Comparison of ENCODE assay signal across 21 cellular contexts in the genomic region with DNA sequence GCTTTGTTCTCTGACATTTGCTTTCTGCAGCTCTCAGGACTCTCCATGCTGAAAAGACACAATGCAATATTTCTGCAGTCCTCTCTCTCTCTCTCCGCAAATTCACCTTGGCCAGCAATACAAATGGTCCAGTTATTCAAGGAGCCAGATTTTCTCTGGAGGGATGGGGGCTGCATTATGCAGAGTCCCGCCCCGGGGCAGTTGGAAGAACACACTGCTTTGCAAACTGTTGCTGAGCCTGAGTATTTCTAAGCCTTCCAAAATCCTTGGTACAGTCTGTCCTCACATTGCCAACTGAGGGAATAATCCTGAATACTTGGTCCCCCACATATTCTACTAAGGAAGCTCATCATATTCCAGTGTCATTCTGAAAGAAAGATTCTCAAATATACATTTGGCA.
"Had no signal": no experiment of that assay in that cellular context is flagged by ENCODE, and none has a peak within 500 bp of the region (broad histone marks: within the 10 kb centered on the region; RNA-seq: fewer than 3 reads in every experiment).

No MANE protein-coding gene starts in this region.

- H3K27me3 ChIP-seq: hepatocyte, left lung, pancreas, right lobe of liver had no signal

- H3K36me3 Mint-ChIP-seq: activated naive CD4-positive, alpha-beta T cell treated with anti-CD3 and anti-CD28 coated beads, Interleukin-2, amount 50 U/mL, for 72 hours; immature natural killer cell; mesothelial cell of epicardium; natural killer cell treated with Interleukin-12 subunit alpha and Interleukin-12 subunit beta and Interleukin-15 and Interleukin-18, amount 100 ng/mL, for 72 hours; type B pancreatic cell had no signal

- H3K27ac ChIP-seq: coronary artery, left lung, pancreas, right lobe of liver, spleen, VCaP had no signal

- H3K4me1 Mint-ChIP-seq: activated CD4-positive, alpha-beta T cell treated with anti-CD3 and anti-CD28 coated beads, Interleukin-2, amount 10 ng/mL, durations not matched to agents 7 days and 5 days; central memory CD8-positive, alpha-beta T cell; immature natural killer cell had no signal

- ATAC-seq: activated CD4-positive, CD25-positive, alpha-beta regulatory T cell treated with anti-CD3 and anti-CD28 coated beads, Interleukin-2, amount 50 U/mL, for 24 hours; activated CD8-positive, alpha-beta T cell treated with anti-CD3 and anti-CD28 coated beads, Interleukin-2, amount 10 ng/mL, durations not matched to agents 7 days and 5 days; activated naive CD4-positive, alpha-beta T cell treated with anti-CD3 and anti-CD28 coated beads, Interleukin-2, amount 50 U/mL, for 72 hours; natural killer cell treated with Interleukin-12 subunit alpha and Interleukin-12 subunit beta and Interleukin-15 and Interleukin-18, amount 100 ng/mL, for 72 hours; pancreas; right lobe of liver had no signal

- H3K9me2 ChIP-seq: SK-N-SH had no signal

- DNase-seq: activated CD4-positive, alpha-beta T cell treated with anti-CD3 and anti-CD28 coated beads, Interleukin-2, amount 10 ng/mL, durations not matched to agents 7 days and 5 days; activated CD8-positive, alpha-beta T cell treated with anti-CD3 and anti-CD28 coated beads, Interleukin-2, amount 10 ng/mL, durations not matched to agents 7 days and 5 days; activated gamma-delta T cell treated with Interleukin-2 at 50 U/mL for 16 hours; immature natural killer cell; left lung; pancreas; right lobe of liver; SK-N-SH; spleen; stimulated activated CD4-positive, alpha-beta T cell treated with anti-CD3 and anti-CD28 coated beads, Interleukin-4, amount 100 ng/mL, for 1 hour; stimulated activated naive CD4-positive, alpha-beta T cell had no signal

- H3K9me3 Mint-ChIP-seq: activated CD4-positive, alpha-beta T cell treated with anti-CD3 and anti-CD28 coated beads, Interleukin-2, amount 10 ng/mL, durations not matched to agents 7 days and 5 days; activated naive CD4-positive, alpha-beta T cell treated with anti-CD3 and anti-CD28 coated beads, Interleukin-2, amount 50 U/mL, for 72 hours; central memory CD8-positive, alpha-beta T cell; immature natural killer cell; mesothelial cell of epicardium; natural killer cell treated with Interleukin-12 subunit alpha and Interleukin-12 subunit beta and Interleukin-15 and Interleukin-18, amount 100 ng/mL, for 72 hours; type B pancreatic cell had no signal

- H3K27ac Mint-ChIP-seq: activated CD4-positive, alpha-beta T cell treated with anti-CD3 and anti-CD28 coated beads, Interleukin-2, amount 10 ng/mL, durations not matched to agents 7 days and 5 days; activated CD8-positive, alpha-beta T cell treated with anti-CD3 and anti-CD28 coated beads, Interleukin-2, amount 10 ng/mL, durations not matched to agents 7 days and 5 days; activated naive CD4-positive, alpha-beta T cell treated with anti-CD3 and anti-CD28 coated beads, Interleukin-2, amount 50 U/mL, for 72 hours; immature natural killer cell; mesothelial cell of epicardium; natural killer cell treated with Interleukin-12 subunit alpha and Interleukin-12 subunit beta and Interleukin-15 and Interleukin-18, amount 100 ng/mL, for 72 hours; type B pancreatic cell had no signal

- H2AFZ ChIP-seq: hepatocyte had no signal

- H3K4me2 ChIP-seq: hepatocyte, SK-N-SH had no signal

- H3K27me3 Mint-ChIP-seq: type B pancreatic cell had no signal

- H3K4me3 Mint-ChIP-seq: activated CD4-positive, alpha-beta T cell treated with anti-CD3 and anti-CD28 coated beads, Interleukin-2, amount 10 ng/mL, durations not matched to agents 7 days and 5 days; activated CD8-positive, alpha-beta T cell treated with anti-CD3 and anti-CD28 coated beads, Interleukin-2, amount 10 ng/mL, durations not matched to agents 7 days and 5 days; central memory CD8-positive, alpha-beta T cell; immature natural killer cell; mesothelial cell of epicardium; natural killer cell treated with Interleukin-12 subunit alpha and Interleukin-12 subunit beta and Interleukin-15 and Interleukin-18, amount 100 ng/mL, for 72 hours; type B pancreatic cell had no signal

- H3K4me1 ChIP-seq: left lung, right lobe of liver, spleen had no signal

- H3K9me3 ChIP-seq: left lung, pancreas, right lobe of liver, SK-N-SH, spleen, thoracic aorta had no signal

- H3K9ac ChIP-seq: SK-N-SH had no signal

- H3K79me2 ChIP-seq: hepatocyte had no signal

- H3K36me3 ChIP-seq: left lung, pancreas, right lobe of liver, spleen, thoracic aorta had no signal

- H3K4me3 ChIP-seq: coronary artery, hepatocyte, left lung, pancreas, right lobe of liver, spleen, thoracic aorta had no signal
